ENCODE assay signal across 16 cellular contexts in the genomic region with DNA sequence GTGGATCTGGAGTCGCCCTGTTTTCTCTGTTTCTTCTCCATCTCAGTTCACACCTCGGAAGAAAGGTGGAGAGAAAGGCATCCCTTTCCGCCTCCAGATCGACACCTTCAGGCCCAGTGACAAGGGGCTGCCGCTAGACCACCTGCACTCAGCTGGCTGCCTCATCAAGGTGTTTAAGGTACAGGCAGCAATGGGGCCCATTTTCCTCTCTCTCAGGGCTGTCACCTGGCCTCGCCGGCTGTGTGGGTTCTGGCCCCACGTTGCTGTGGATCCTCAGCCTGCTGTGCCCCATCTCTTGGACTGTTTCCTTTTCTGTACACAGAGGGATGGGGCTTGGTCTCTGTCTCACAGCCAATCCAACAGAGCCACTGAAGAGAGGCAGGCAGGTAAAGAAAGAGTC. TPM values are rescaled to one million over a fixed set of nuclear protein-coding genes. Genes with fewer than 3 reads are reported as not detected.
DNase-seq lines count a peak whose midpoint lies in the region; ATAC-seq and TF ChIP-seq lines count a peak whose summit lies in the region.
"Had no signal": no experiment of that assay in that cellular context is flagged by ENCODE, and none has a peak within 500 bp of the region (broad histone marks: within the 10 kb centered on the region; RNA-seq: fewer than 3 reads in every experiment).

No MANE protein-coding gene starts in this region.

- peaks cover 0 to 7% (median 4%) of the 10 kb centered on the region in 11 experiments; a peak in 8 of 22 replicates for H4K20me1 ChIP-seq in BLaER1 treated with 17β-estradiol and CSF1 and Interleukin-3, amounts not matched to agents 10 nM and 100 nM
- no peaks in the 10 kb centered on the region for H4K20me1 ChIP-seq in DND-41 (ENCODE audit: insufficient read depth, low read length)

- H3K79me2 ChIP-seq in DND-41 (ENCODE audit: insufficient read depth, low read length) = no peaks in the 10 kb centered on the region

- peaks cover 25 to 69% (median 60%) of the 10 kb centered on the region in 10 experiments for H3K4me1 ChIP-seq in BLaER1 treated with 17β-estradiol and CSF1 and Interleukin-3, amounts not matched to agents 10 nM and 100 nM
- peaks cover 35% of the 10 kb centered on the region for H3K4me1 ChIP-seq in DND-41 (ENCODE audit: insufficient read depth, low read length)
- H3K4me1 ChIP-seq in endodermal cell (ENCODE audit: control insufficient read depth, insufficient read depth, low read length) = no peaks in the 10 kb centered on the region
- H3K4me1 ChIP-seq in esophagus muscularis mucosa = peaks cover 6 to 14% (median 11%) of the 10 kb centered on the region in 4 donors
- H3K4me1 ChIP-seq: HAP-1 had no signal

- H3K4me3 ChIP-seq in BLaER1 treated with 17β-estradiol and CSF1 and Interleukin-3, amounts not matched to agents 10 nM and 100 nM = peak overlapping the region in 2 of 10 experiments; percentile 32 to 49; a peak in 1 of 20 replicates
- H3K4me3 ChIP-seq in DND-41 (ENCODE audit: low read depth in 1 of 2, low read length in 2 of 2) = no peak overlapping the region
- H3K4me3 ChIP-seq in endodermal cell (ENCODE audit: low read length) = no peak overlapping the region
- no peak overlapping the region for H3K4me3 ChIP-seq in esophagus muscularis mucosa
- H3K4me3 ChIP-seq: A549, HAP-1 had no signal

- H3K27me3 ChIP-seq in BLaER1 treated with 17β-estradiol and CSF1 and Interleukin-3, amounts not matched to agents 10 nM and 100 nM = no peaks in the 10 kb centered on the region; a peak in 1 of 22 replicates
- no peaks in the 10 kb centered on the region for H3K27me3 ChIP-seq in DND-41 (ENCODE audit: insufficient read depth, low read length, poor library complexity)
- H3K27me3 ChIP-seq in endodermal cell (ENCODE audit: control insufficient read depth, insufficient read depth, low read length, poor library complexity, severe bottlenecking) = no peaks in the 10 kb centered on the region
- peaks cover 0 to 55% (median 0%) of the 10 kb centered on the region in 4 donors for H3K27me3 ChIP-seq in esophagus muscularis mucosa

- peak overlapping the region in 7 of 11 experiments; percentile 53 to 76 (median 66); a peak in 9 of 22 replicates for H3K27ac ChIP-seq in BLaER1 treated with 17β-estradiol and CSF1 and Interleukin-3, amounts not matched to agents 10 nM and 100 nM
- no peak overlapping the region for H3K27ac ChIP-seq in DND-41 (ENCODE audit: low read length)
- no peak overlapping the region for H3K27ac ChIP-seq in endodermal cell (ENCODE audit: low read depth, low read length)
- no peak overlapping the region for H3K27ac ChIP-seq in esophagus muscularis mucosa (replicated peaks in 1 of 4)
- H3K27ac ChIP-seq: A549 had no signal

- H3K4me2 ChIP-seq in BLaER1 treated with 17β-estradiol and CSF1 and Interleukin-3, amounts not matched to agents 10 nM and 100 nM = peak overlapping the region; percentile 79 to 98 (median 96); a peak in 19 of 22 replicates
- 0 out of 2 replicates have a peak overlapping the region, but pooled peaks have one; percentile 21 for H3K4me2 ChIP-seq in DND-41 (ENCODE audit: insufficient read depth, low read length)
- H3K4me2 ChIP-seq: A549 had no signal

- no peak for TF ChIP-seq CTCF in DND-41 (IDR thresholded peaks at IDR 0.05; ENCODE audit: borderline replicate concordance, extremely low read depth, low read length, poor library complexity, severe bottlenecking)
- no peak for TF ChIP-seq CTCF in endodermal cell (conservative IDR thresholded peaks at IDR 0.05)
- no peak for TF ChIP-seq CTCF in esophagus muscularis mucosa (IDR thresholded peaks at IDR 0.05)

- no peak overlapping the region for H2AFZ ChIP-seq in DND-41 (ENCODE audit: low read depth, low read length)

- intact Hi-C loops in posterior vena cava (cut with DNase I) = loop anchor here (5.0 to 10.0 kb wide), 2 partner anchors 41 to 258 kb away; a partner anchor contains a TSS
- intact Hi-C loops in esophagus muscularis mucosa (cut with DNase I) = loop anchor here (5.0 kb wide), 1 partner anchor 36 kb away; no protein-coding TSS in a partner anchor

- peaks cover 18% of the 10 kb centered on the region for H3K4me1 Mint-ChIP-seq in endodermal cell

- no peaks in the 10 kb centered on the region for H3K9me3 Mint-ChIP-seq in endodermal cell
- H3K9me3 Mint-ChIP-seq: CD4-positive, CD25-positive, alpha-beta regulatory T cell had no signal

- no peak for DNase-seq in DND-41
- peak; percentile 54 for DNase-seq in endodermal cell
- DNase-seq in posterior vena cava (ENCODE audit: low spot score) = peak; percentile 55
- DNase-seq in GM19238 (ENCODE audit: insufficient read length, low spot score) = no peak
- DNase-seq in epidermal melanocyte (ENCODE audit: insufficient read length, low spot score) = no peak
- DNase-seq in esophagus muscularis mucosa (ENCODE audit: extremely low spot score) = no peak
- DNase-seq: CD4-positive, CD25-positive, alpha-beta regulatory T cell; DMS 273 treated with DMSO at 0.1 percent for 48 hours; EL had no signal

- H3K27ac Mint-ChIP-seq in endodermal cell = no peak overlapping the region
- H3K27ac Mint-ChIP-seq: CD4-positive, CD25-positive, alpha-beta regulatory T cell had no signal

- no peaks in the 10 kb centered on the region for H3K9me3 ChIP-seq in BLaER1 treated with 17β-estradiol and CSF1 and Interleukin-3, amounts not matched to agents 10 nM and 100 nM (replicated peaks in 1 of 11)
- H3K9me3 ChIP-seq in DND-41 (ENCODE audit: insufficient read depth, low read length, severe bottlenecking) (no peaks in the 10 kb centered on the region), endodermal cell (ENCODE audit: control insufficient read depth, low read length) (no peaks in the 10 kb centered on the region), esophagus muscularis mucosa (no peaks in the 10 kb centered on the region)
- H3K9me3 ChIP-seq: A549, HAP-1 had no signal

- H3K36me3 ChIP-seq in BLaER1 treated with 17β-estradiol and CSF1 and Interleukin-3, amounts not matched to agents 10 nM and 100 nM = no peaks in the 10 kb centered on the region
- H3K36me3 ChIP-seq in DND-41 (ENCODE audit: insufficient read depth, low read length) = no peaks in the 10 kb centered on the region
- no peaks in the 10 kb centered on the region for H3K36me3 ChIP-seq in endodermal cell (ENCODE audit: control insufficient read depth, insufficient read depth, low read length)
- no peaks in the 10 kb centered on the region for H3K36me3 ChIP-seq in esophagus muscularis mucosa
- H3K36me3 ChIP-seq: HAP-1 had no signal

- H3K4me3 Mint-ChIP-seq in endodermal cell = no peak overlapping the region
- H3K4me3 Mint-ChIP-seq: CD4-positive, CD25-positive, alpha-beta regulatory T cell had no signal

- ATAC-seq in DND-41 (ENCODE audit: insufficient read depth, low read depth) (no peak), HG03342 (IDR thresholded peaks at IDR 0.05; ENCODE audit: unreplicated experiment) (no peak)

- H3K9ac ChIP-seq in BLaER1 treated with 17β-estradiol and CSF1 and Interleukin-3, amounts not matched to agents 10 nM and 100 nM = peak overlapping the region in 8 of 11 experiments; percentile 49 to 69 (median 61); a peak in 6 of 22 replicates
- H3K9ac ChIP-seq in DND-41 (ENCODE audit: low read depth, low read length) = no peak overlapping the region
- no peak overlapping the region for H3K9ac ChIP-seq in endodermal cell (ENCODE audit: extremely low read depth, low read length, poor library complexity, severe bottlenecking)

- no peaks in the 10 kb centered on the region for H3K36me3 Mint-ChIP-seq in endodermal cell (ENCODE audit: low read depth)
- H3K36me3 Mint-ChIP-seq: CD4-positive, CD25-positive, alpha-beta regulatory T cell had no signal

- TF ChIP-seq POLR2A in esophagus muscularis mucosa (IDR thresholded peaks at IDR 0.05; ENCODE audit: low read depth) = no peak

- WGBS in endodermal cell (ENCODE audit: insufficient coverage in 1 of 2, insufficient read length in 1 of 2), 2 experiments = 83 to 91% methylated on average over 8 of the region's 8 CpGs
- WGBS in esophagus muscularis mucosa = 80% methylated on average over 8 of the region's 8 CpGs

- peaks cover 4% of the 10 kb centered on the region for H3K27me3 Mint-ChIP-seq in endodermal cell (ENCODE audit: insufficient read depth)

- no peak for TF ChIP-seq EP300 in esophagus muscularis mucosa (IDR thresholded peaks at IDR 0.05)

RNA-seq across cellular contexts. Expression of a gene that starts 17.4 kb away (rescaled TPM):
- total RNA-seq in endodermal cell (under 1 TPM; 0.35 to 0.46 TPM), posterior vena cava (1 to 10 TPM in 1 of 2 donors, under 1 TPM in 1; 0.71 to 1.2 TPM), esophagus muscularis mucosa (under 1 TPM in 2 of 4 donors, not detected in 2; 0.17 to 0.29 TPM)
- 1.3 TPM for polyA plus RNA-seq in endodermal cell (2013, experiment 1 of 2)
- 1.2 TPM for polyA plus RNA-seq in endodermal cell (2013, experiment 2 of 2)
- total RNA-seq: CD4-positive, CD25-positive, alpha-beta regulatory T cell; HT1080 had no signal
- polyA plus RNA-seq: AG04450; BJ; CD4-positive, CD25-positive, alpha-beta regulatory T cell had no signal

RNA-seq across cellular contexts. Expression of a gene that starts 43.1 kb away (rescaled TPM):
- total RNA-seq in endodermal cell (1,000 to 10,000 TPM; 1,782 to 1,829 TPM), posterior vena cava (1,000 to 10,000 TPM; 1,084 to 1,135 TPM), esophagus muscularis mucosa (1,000 to 10,000 TPM; 1,760 to 2,905 (median 2,361) TPM)
- polyA plus RNA-seq in endodermal cell (2013, experiment 1 of 2) = 2,533 TPM
- 2,401 TPM for polyA plus RNA-seq in endodermal cell (2013, experiment 2 of 2)

RNA-seq across cellular contexts. Expression of a gene that starts 45.7 kb away (rescaled TPM):
- total RNA-seq in endodermal cell = 10 to 100 TPM; 12.2 to 13.2 TPM
- polyA plus RNA-seq in endodermal cell (2013, experiment 1 of 2) = 15.9 TPM
- 12.4 TPM for polyA plus RNA-seq in endodermal cell (2013, experiment 2 of 2)
- total RNA-seq in posterior vena cava = 10 to 100 TPM in 1 of 2 donors, 1 to 10 TPM in 1; 8.8 to 11.3 TPM
- total RNA-seq in esophagus muscularis mucosa = 1 to 10 TPM; 3.1 to 8.0 (median 5.4) TPM

Comparison
In these comparisons a context has a peak if more than half of its experiments do, and no peak if none do; other contexts are left out.
1. H3K27ac ChIP-seq: peak in BLaER1 treated with 17β-estradiol and CSF1 and Interleukin-3, amounts not matched to agents 10 nM and 100 nM (7 of 11); none in DND-41 (single experiment), endodermal cell (single experiment) and esophagus muscularis mucosa (0 of 4).
2. H3K9ac ChIP-seq: peak in BLaER1 treated with 17β-estradiol and CSF1 and Interleukin-3, amounts not matched to agents 10 nM and 100 nM (8 of 11); none in DND-41 (single experiment) and endodermal cell (single experiment).
3. DNase-seq: peak in endodermal cell (single experiment) and posterior vena cava (single experiment); none in DND-41 (single experiment), GM19238 (single experiment), epidermal melanocyte (single experiment) and esophagus muscularis mucosa (single experiment).